8 cellular contexts compared by ENCODE assay signal in genomic region chr3:185537369-185537970, GRCh38. TPM values are rescaled to one million over a fixed set of nuclear protein-coding genes. Genes with fewer than 3 reads are reported as not detected.
DNase-seq lines count a peak whose midpoint lies in the region; ATAC-seq and TF ChIP-seq lines count a peak whose summit lies in the region.

No MANE protein-coding gene starts in this region.

- H3K4me1 ChIP-seq in MM.1S (ENCODE audit: low read length) = peaks cover 17% of the 10 kb centered on the region
- no peaks in the 10 kb centered on the region for H3K4me1 ChIP-seq in hepatocyte (ENCODE audit: insufficient read depth)

- H3K9me3 Mint-ChIP-seq in HFFc6 = no peaks in the 10 kb centered on the region
- no peaks in the 10 kb centered on the region for H3K9me3 Mint-ChIP-seq in activated T-helper 17 cell treated with anti-CD3 and anti-CD28 coated beads, Interleukin-2, amount 50 U/mL, for 72 hours
- no peaks in the 10 kb centered on the region for H3K9me3 Mint-ChIP-seq in stimulated activated memory B cell treated with anti-CD40 and anti-IgM and Interleukin-4, amounts not matched to agents 10 μg/mL and 1 μg/mL and 100 μg/mL, for 72 hours

- H3K79me2 ChIP-seq in MM.1S (ENCODE audit: low read length) = no peaks in the 10 kb centered on the region
- no peaks in the 10 kb centered on the region for H3K79me2 ChIP-seq in hepatocyte

- H3K27ac Mint-ChIP-seq in HFFc6 = peak overlapping the region; percentile 8; the same call in 1 of the 2 replicates
- H3K27ac Mint-ChIP-seq in activated T-helper 17 cell treated with anti-CD3 and anti-CD28 coated beads, Interleukin-2, amount 50 U/mL, for 72 hours = peak overlapping the region; percentile 80
- H3K27ac Mint-ChIP-seq in stimulated activated memory B cell treated with anti-CD40 and anti-IgM and Interleukin-4, amounts not matched to agents 10 μg/mL and 1 μg/mL and 100 μg/mL, for 72 hours = peak overlapping the region; percentile 77

- no peaks in the 10 kb centered on the region for H3K9me2 ChIP-seq in MM.1S (replicated peaks; ENCODE audit: insufficient read depth, low read length)
- no peaks in the 10 kb centered on the region for H3K9me2 ChIP-seq in hepatocyte (replicated peaks; ENCODE audit: insufficient read depth)

- H3K4me3 Mint-ChIP-seq in HFFc6 = no peak overlapping the region; the same call in 1 of the 2 replicates
- H3K4me3 Mint-ChIP-seq in activated T-helper 17 cell treated with anti-CD3 and anti-CD28 coated beads, Interleukin-2, amount 50 U/mL, for 72 hours = peak overlapping the region; percentile 59
- peak overlapping the region; percentile 44 for H3K4me3 Mint-ChIP-seq in stimulated activated memory B cell treated with anti-CD40 and anti-IgM and Interleukin-4, amounts not matched to agents 10 μg/mL and 1 μg/mL and 100 μg/mL, for 72 hours

- H3K27me3 ChIP-seq in MM.1S (replicated peaks; ENCODE audit: insufficient read depth, low read length) (no peaks in the 10 kb centered on the region), hepatocyte (no peaks in the 10 kb centered on the region)

- DNase-seq in activated T-cell treated with anti-CD3 and anti-CD28 coated beads for 48 hours (ENCODE audit: low read depth) = peak; percentile 43
- no peak for DNase-seq in activated T-cell treated with anti-CD3 and anti-CD28 coated beads, Interleukin-2, amount 50 U/mL, for 1 hour
- peak; percentile 62 for DNase-seq in HFFc6
- peak; percentile 89 for DNase-seq in MM.1S
- DNase-seq in hepatocyte (ENCODE audit: low spot score) = peak; percentile 87
- DNase-seq in putamen (ENCODE audit: low spot score) = no peak

- peaks cover 8% of the 10 kb centered on the region for H3K27me3 Mint-ChIP-seq in HFFc6 (ENCODE audit: insufficient read depth)
- no peaks in the 10 kb centered on the region for H3K27me3 Mint-ChIP-seq in activated T-helper 17 cell treated with anti-CD3 and anti-CD28 coated beads, Interleukin-2, amount 50 U/mL, for 72 hours
- H3K27me3 Mint-ChIP-seq in stimulated activated memory B cell treated with anti-CD40 and anti-IgM and Interleukin-4, amounts not matched to agents 10 μg/mL and 1 μg/mL and 100 μg/mL, for 72 hours = no peaks in the 10 kb centered on the region

- ATAC-seq in activated T-helper 17 cell treated with anti-CD3 and anti-CD28 coated beads, Interleukin-2, amount 50 U/mL, for 72 hours (replicated peaks) = peak; percentile 98
- ATAC-seq in stimulated activated memory B cell treated with anti-CD40 and anti-IgM and Interleukin-4, amounts not matched to agents 10 μg/mL and 1 μg/mL and 100 μg/mL, for 72 hours = peak; percentile 97

- 72% methylated on average over 9 of the region's 9 CpGs for WGBS in hepatocyte (ENCODE audit: low lambda C conversion rate, missing lambda C conversion rate)

- H4K20me1 ChIP-seq in MM.1S (ENCODE audit: insufficient read depth, low read length) = no peaks in the 10 kb centered on the region
- no peaks in the 10 kb centered on the region for H4K20me1 ChIP-seq in hepatocyte (ENCODE audit: insufficient read depth, poor library complexity, severe bottlenecking)

- peak overlapping the region; percentile 69 for H3K4me2 ChIP-seq in MM.1S (ENCODE audit: low read depth, low read length)
- H3K4me2 ChIP-seq in hepatocyte = peak overlapping the region; percentile 49

- H3K4me1 Mint-ChIP-seq in HFFc6 (ENCODE audit: low read depth) = peaks cover 10% of the 10 kb centered on the region
- peaks cover 7% of the 10 kb centered on the region for H3K4me1 Mint-ChIP-seq in activated T-helper 17 cell treated with anti-CD3 and anti-CD28 coated beads, Interleukin-2, amount 50 U/mL, for 72 hours
- H3K4me1 Mint-ChIP-seq in stimulated activated memory B cell treated with anti-CD40 and anti-IgM and Interleukin-4, amounts not matched to agents 10 μg/mL and 1 μg/mL and 100 μg/mL, for 72 hours = peaks cover 14% of the 10 kb centered on the region

- H3K36me3 ChIP-seq in MM.1S (replicated peaks; ENCODE audit: insufficient read depth, low read length) (no peaks in the 10 kb centered on the region), hepatocyte (replicated peaks; ENCODE audit: insufficient read depth, low read depth) (no peaks in the 10 kb centered on the region)

- H3K9ac ChIP-seq in MM.1S (ENCODE audit: low read length) = peak overlapping the region; percentile 18; the same call in 1 of the 2 replicates

- TF ChIP-seq CTCF in HFFc6 (IDR thresholded peaks at IDR 0.05) (no peak), MM.1S (IDR thresholded peaks at IDR 0.05; ENCODE audit: low read length) (no peak), hepatocyte (IDR thresholded peaks at IDR 0.05; ENCODE audit: poor library complexity) (no peak)

- H3F3A ChIP-seq in MM.1S (ENCODE audit: insufficient read depth, low read length) = peaks cover 24% of the 10 kb centered on the region

- H2AFZ ChIP-seq in MM.1S (ENCODE audit: low read length) (peak overlapping the region; percentile 89), hepatocyte (no peak overlapping the region)

- no peaks in the 10 kb centered on the region for H3K36me3 Mint-ChIP-seq in HFFc6 (ENCODE audit: low read depth)
- H3K36me3 Mint-ChIP-seq in activated T-helper 17 cell treated with anti-CD3 and anti-CD28 coated beads, Interleukin-2, amount 50 U/mL, for 72 hours (ENCODE audit: low read depth) = no peaks in the 10 kb centered on the region
- no peaks in the 10 kb centered on the region for H3K36me3 Mint-ChIP-seq in stimulated activated memory B cell treated with anti-CD40 and anti-IgM and Interleukin-4, amounts not matched to agents 10 μg/mL and 1 μg/mL and 100 μg/mL, for 72 hours

- H3K27ac ChIP-seq in MM.1S (ENCODE audit: low read length) (peak overlapping the region; percentile 73), hepatocyte (peak overlapping the region; percentile 95)

- peak overlapping the region; percentile 24; the same call in 1 of the 2 replicates for H3K4me3 ChIP-seq in MM.1S (ENCODE audit: low read length)
- no peak overlapping the region for H3K4me3 ChIP-seq in hepatocyte

- H3K9me3 ChIP-seq in MM.1S (replicated peaks; ENCODE audit: insufficient read depth, low read length) (no peaks in the 10 kb centered on the region), hepatocyte (ENCODE audit: low read depth) (no peaks in the 10 kb centered on the region)

RNA-seq across cellular contexts. Expression of gene LIPH, which starts 14.9 kb away (rescaled TPM):
- total RNA-seq in HFFc6 (2021; fragmentation: NEBNext Ultra II Directional; extraction: Animal tissue kit (Norgen Biotek cat#: 25700)) = 1 to 10 TPM in 1 of 6 experiments, under 1 TPM in 5; 0.10 to 1.6 (median 0.26) TPM
- under 1 TPM in 1 of 2 donors, not detected in 1; 0.65 TPM for total RNA-seq in activated T-helper 17 cell treated with anti-CD3 and anti-CD28 coated beads, Interleukin-2, amount 50 U/mL, for 72 hours
- 10.7 and 442 TPM in 2 replicates for total RNA-seq in hepatocyte
- polyA plus RNA-seq in hepatocyte = 4.9 and 7.5 TPM in 2 replicates

RNA-seq across cellular contexts. Expression of gene TMEM41A, which starts 38.6 kb away (rescaled TPM):
- total RNA-seq in HFFc6 (2021; fragmentation: NEBNext Ultra II Directional; extraction: Animal tissue kit (Norgen Biotek cat#: 25700)) = 10 to 100 TPM; 13.2 to 16.7 (median 15.1) TPM
- total RNA-seq in activated T-helper 17 cell treated with anti-CD3 and anti-CD28 coated beads, Interleukin-2, amount 50 U/mL, for 72 hours = 10 to 100 TPM; 30.6 to 49.9 TPM
- total RNA-seq in hepatocyte = 43.4 and 44.2 TPM in 2 replicates
- polyA plus RNA-seq in hepatocyte = 54.3 and 62.4 TPM in 2 replicates

RNA-seq across cellular contexts. Expression of gene SENP2, which starts 48.6 kb away (rescaled TPM):
- 10 to 100 TPM; 38.6 to 47.0 (median 42.7) TPM for total RNA-seq in HFFc6 (2021; fragmentation: NEBNext Ultra II Directional; extraction: Animal tissue kit (Norgen Biotek cat#: 25700))
- 10 to 100 TPM; 31.2 to 42.4 TPM for total RNA-seq in activated T-helper 17 cell treated with anti-CD3 and anti-CD28 coated beads, Interleukin-2, amount 50 U/mL, for 72 hours
- total RNA-seq in hepatocyte = 34.8 and 35.2 TPM in 2 replicates
- 18.0 and 29.3 TPM in 2 replicates for polyA plus RNA-seq in hepatocyte

Comparison
In these comparisons a context has a peak if more than half of its experiments do, and no peak if none do; other contexts are left out.
1. DNase-seq: peak in activated T-cell treated with anti-CD3 and anti-CD28 coated beads for 48 hours (single experiment), HFFc6 (single experiment), MM.1S (single experiment) and hepatocyte (single experiment); none in activated T-cell treated with anti-CD3 and anti-CD28 coated beads, Interleukin-2, amount 50 U/mL, for 1 hour (single experiment) and putamen (single experiment).
2. H3K27ac Mint-ChIP-seq: peak in every context shown above with its lines; median percentile 80 in activated T-helper 17 cell treated with anti-CD3 and anti-CD28 coated beads, Interleukin-2, amount 50 U/mL, for 72 hours; 77 in stimulated activated memory B cell treated with anti-CD40 and anti-IgM and Interleukin-4, amounts not matched to agents 10 μg/mL and 1 μg/mL and 100 μg/mL, for 72 hours; 8 in HFFc6.